ENCODE assay signal across 10 cellular contexts in genomic region chr6:127606131-127606562, GRCh38. TPM values are rescaled to one million over a fixed set of nuclear protein-coding genes. Genes with fewer than 3 reads are reported as not detected.
DNase-seq lines count a peak whose midpoint lies in the region; ATAC-seq and TF ChIP-seq lines count a peak whose summit lies in the region.
"Had no signal": no experiment of that assay in that cellular context is flagged by ENCODE, and none has a peak within 500 bp of the region (broad histone marks: within the 10 kb centered on the region; RNA-seq: fewer than 3 reads in every experiment).

No MANE protein-coding gene starts in this region.

- intact Hi-C loops in aorta (cut with DNase I): no loop called here

- H3K27ac Mint-ChIP-seq in osteocyte (ENCODE audit: unreplicated experiment): no peak overlapping the region
- H3K27ac Mint-ChIP-seq: naive thymus-derived CD8-positive, alpha-beta T cell had no signal

- TF ChIP-seq CTCF in cardiac fibroblast (IDR thresholded peaks at IDR 0.05; ENCODE audit: low read depth, low read length) (peak; percentile 15), osteocyte (IDR thresholded peaks at IDR 0.05) (peak; percentile 47)

- H3K27me3 Mint-ChIP-seq in osteocyte (ENCODE audit: unreplicated experiment): peaks cover 27% of the 10 kb centered on the region
- H3K27me3 Mint-ChIP-seq: naive thymus-derived CD8-positive, alpha-beta T cell had no signal

- no peaks in the 10 kb centered on the region for H3K36me3 ChIP-seq in aorta (ENCODE audit: control insufficient read depth in 1 of 2, insufficient read depth in 2 of 2, low read length in 1 of 2)

- H3K4me3 ChIP-seq in cardiac fibroblast (replicated peaks in 1 of 2; ENCODE audit: low read depth in 2 of 2, low read length in 2 of 2) (no peak overlapping the region), aorta (ENCODE audit: low read length in 2 of 2) (no peak overlapping the region)

- no peaks in the 10 kb centered on the region for H3K36me3 Mint-ChIP-seq in osteocyte (ENCODE audit: unreplicated experiment)

- peak; percentile 5 for DNase-seq in NCI-H1436 (lab: John Stamatoyannopoulos, UW)
- DNase-seq in NCI-H1436 treated with DMSO at 0.1 percent for 48 hours (lab: John Stamatoyannopoulos, UW): no peak
- DNase-seq in NCI-H446 treated with DMSO at 0.1 percent for 48 hours (lab: John Stamatoyannopoulos, UW): peak; percentile 52
- peak; percentile 29 to 51 for DNase-seq in cardiac fibroblast (ENCODE audit: low read depth in 2 of 2)
- no peak for DNase-seq in osteocyte (ENCODE audit: extremely low spot score, unreplicated experiment)
- DNase-seq in aorta: no peak
- DNase-seq in T-helper 9 cell: no peak
- no peak for DNase-seq in activated CD8-positive, alpha-beta memory T cell treated with anti-CD3 and anti-CD28 coated beads, Interleukin-2, amount 50 U/mL, for 48 hours

- no peak overlapping the region for H3K27ac ChIP-seq in aorta (ENCODE audit: low read depth in 1 of 2, low read length in 2 of 2)

- H3K9me3 Mint-ChIP-seq in osteocyte (ENCODE audit: unreplicated experiment): no peaks in the 10 kb centered on the region

- no peak for ATAC-seq in aorta (ENCODE audit: low FRiP score)

- H3K9me3 ChIP-seq in aorta (ENCODE audit: control insufficient read depth, low read length): peaks cover 1% of the 10 kb centered on the region

- H3K4me1 Mint-ChIP-seq in osteocyte (ENCODE audit: unreplicated experiment): no peaks in the 10 kb centered on the region
- H3K4me1 Mint-ChIP-seq: naive thymus-derived CD8-positive, alpha-beta T cell had no signal

- no peaks in the 10 kb centered on the region for H3K4me1 ChIP-seq in aorta (ENCODE audit: control insufficient read depth in 1 of 2, insufficient read depth in 2 of 2, low read length in 2 of 2)

- H3K27me3 ChIP-seq in aorta (ENCODE audit: control insufficient read depth in 1 of 2, insufficient read depth in 2 of 2, low read length in 1 of 2): no peaks in the 10 kb centered on the region

- 49 to 54% methylated on average over 3 of the region's 3 CpGs for WGBS in aorta, 2 donors

- H3K4me3 Mint-ChIP-seq in osteocyte (ENCODE audit: unreplicated experiment): no peak overlapping the region
- H3K4me3 Mint-ChIP-seq: naive thymus-derived CD8-positive, alpha-beta T cell had no signal

RNA-seq across cellular contexts. Expression of gene C6orf58, which starts 29.2 kb away (rescaled TPM):
- total RNA-seq in osteocyte (0.73 TPM in 1 of 2 replicates, not detected in the other), aorta (not detected)
- not detected for polyA plus RNA-seq in aorta
- total RNA-seq: naive thymus-derived CD8-positive, alpha-beta T cell; T-helper 2 cell treated with Interferon-gamma antibody and Interleukin-4, amounts not matched to agents 100 ng/mL and 5 ng/mL, for 36 hours had no signal
- polyA plus RNA-seq: naive thymus-derived CD8-positive, alpha-beta T cell had no signal

Comparison
In these comparisons a context has a peak if more than half of its experiments do, and no peak if none do; other contexts are left out.
1. DNase-seq: peak in NCI-H1436 (single experiment), NCI-H446 treated with DMSO at 0.1 percent for 48 hours (single experiment) and cardiac fibroblast (2 of 2); none in NCI-H1436 treated with DMSO at 0.1 percent for 48 hours (single experiment), osteocyte (single experiment), aorta (0 of 2), T-helper 9 cell (single experiment) and activated CD8-positive, alpha-beta memory T cell treated with anti-CD3 and anti-CD28 coated beads, Interleukin-2, amount 50 U/mL, for 48 hours (single experiment).